ENCODE assay signal across 1 cellular context in the genomic region with DNA sequence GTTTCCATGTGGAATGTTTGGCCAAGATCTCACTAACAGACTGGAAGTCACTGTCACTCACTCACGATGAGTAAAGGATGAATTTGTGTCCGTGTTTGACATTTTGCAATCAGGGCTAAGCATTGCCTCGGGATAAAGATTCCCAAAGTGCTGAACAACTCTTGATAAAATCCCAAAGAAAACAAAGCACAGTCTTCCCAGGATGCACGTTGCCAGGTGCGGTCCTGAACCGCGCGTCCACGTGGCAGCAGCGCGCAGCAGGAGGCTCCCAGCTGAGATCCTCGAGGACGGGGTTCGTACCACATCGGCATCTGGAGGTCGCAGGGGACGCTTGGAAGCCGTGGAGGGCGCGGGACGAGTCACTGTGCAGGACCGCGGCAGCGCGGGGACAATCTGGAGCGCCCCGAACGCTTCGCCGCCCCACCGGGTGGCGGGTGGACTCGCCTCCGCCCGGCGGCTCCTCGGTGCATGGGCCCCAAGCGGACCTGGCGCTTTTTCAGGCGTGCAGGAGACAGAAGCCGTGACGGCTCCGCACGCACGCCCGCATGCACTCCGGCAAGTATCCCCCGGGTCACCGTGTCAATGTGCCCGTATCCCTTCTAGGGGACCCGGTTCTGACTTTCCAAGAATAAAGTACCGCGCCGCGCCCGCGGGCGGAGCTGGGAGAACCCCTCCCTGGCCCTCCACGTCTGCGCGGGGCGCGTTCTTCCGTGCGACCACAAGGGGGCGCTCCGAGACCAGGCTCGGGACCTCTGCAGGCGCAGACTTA.
TF ChIP-seq lines count a peak whose summit lies in the region.

No MANE protein-coding gene starts in this region.

TF ChIP-seq in HCT116, 20 proteins besides CTCF, POLR2A, EP300 and RAD21 (continued from another document):
- TF ChIP-seq, protein P1, sequence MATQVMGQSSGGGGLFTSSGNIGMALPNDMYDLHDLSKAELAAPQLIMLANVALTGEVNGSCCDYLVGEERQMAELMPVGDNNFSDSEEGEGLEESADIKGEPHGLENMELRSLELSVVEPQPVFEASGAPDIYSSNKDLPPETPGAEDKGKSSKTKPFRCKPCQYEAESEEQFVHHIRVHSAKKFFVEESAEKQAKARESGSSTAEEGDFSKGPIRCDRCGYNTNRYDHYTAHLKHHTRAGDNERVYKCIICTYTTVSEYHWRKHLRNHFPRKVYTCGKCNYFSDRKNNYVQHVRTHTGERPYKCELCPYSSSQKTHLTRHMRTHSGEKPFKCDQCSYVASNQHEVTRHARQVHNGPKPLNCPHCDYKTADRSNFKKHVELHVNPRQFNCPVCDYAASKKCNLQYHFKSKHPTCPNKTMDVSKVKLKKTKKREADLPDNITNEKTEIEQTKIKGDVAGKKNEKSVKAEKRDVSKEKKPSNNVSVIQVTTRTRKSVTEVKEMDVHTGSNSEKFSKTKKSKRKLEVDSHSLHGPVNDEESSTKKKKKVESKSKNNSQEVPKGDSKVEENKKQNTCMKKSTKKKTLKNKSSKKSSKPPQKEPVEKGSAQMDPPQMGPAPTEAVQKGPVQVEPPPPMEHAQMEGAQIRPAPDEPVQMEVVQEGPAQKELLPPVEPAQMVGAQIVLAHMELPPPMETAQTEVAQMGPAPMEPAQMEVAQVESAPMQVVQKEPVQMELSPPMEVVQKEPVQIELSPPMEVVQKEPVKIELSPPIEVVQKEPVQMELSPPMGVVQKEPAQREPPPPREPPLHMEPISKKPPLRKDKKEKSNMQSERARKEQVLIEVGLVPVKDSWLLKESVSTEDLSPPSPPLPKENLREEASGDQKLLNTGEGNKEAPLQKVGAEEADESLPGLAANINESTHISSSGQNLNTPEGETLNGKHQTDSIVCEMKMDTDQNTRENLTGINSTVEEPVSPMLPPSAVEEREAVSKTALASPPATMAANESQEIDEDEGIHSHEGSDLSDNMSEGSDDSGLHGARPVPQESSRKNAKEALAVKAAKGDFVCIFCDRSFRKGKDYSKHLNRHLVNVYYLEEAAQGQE (IDR thresholded peaks at IDR 0.05; ENCODE audit: low read depth): no peak
- no peak for TF ChIP-seq EGR1 (IDR thresholded peaks at IDR 0.05; ENCODE audit: low read depth)
- TF ChIP-seq ZFX (IDR thresholded peaks at IDR 0.05): peak; percentile 64; the same call in 1 of the 2 replicates
- TF ChIP-seq, protein P2, sequence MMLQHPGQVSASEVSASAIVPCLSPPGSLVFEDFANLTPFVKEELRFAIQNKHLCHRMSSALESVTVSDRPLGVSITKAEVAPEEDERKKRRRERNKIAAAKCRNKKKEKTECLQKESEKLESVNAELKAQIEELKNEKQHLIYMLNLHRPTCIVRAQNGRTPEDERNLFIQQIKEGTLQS (IDR thresholded peaks at IDR 0.05): no peak
- TF ChIP-seq SP1 (IDR thresholded peaks at IDR 0.05; ENCODE audit: low read depth): no peak
- no peak for TF ChIP-seq FOSL1 (IDR thresholded peaks at IDR 0.05; ENCODE audit: low read depth)
- no peak for TF ChIP-seq ZNF274 (IDR thresholded peaks at IDR 0.05; ENCODE audit: low read depth, low read length)
- no peak for TF ChIP-seq EZH2phosphoT487 (IDR thresholded peaks at IDR 0.05; ENCODE audit: borderline replicate concordance)
- TF ChIP-seq ELF1 (IDR thresholded peaks at IDR 0.05; ENCODE audit: borderline replicate concordance, low read depth): no peak
- peak; percentile 48 for TF ChIP-seq YY1 (IDR thresholded peaks at IDR 0.05; ENCODE audit: extremely low read depth, insufficient replicate concordance, low read depth, low read length)
- no peak for TF ChIP-seq POLR2AphosphoS5 (IDR thresholded peaks at IDR 0.05; ENCODE audit: low read depth, low read length)
- TF ChIP-seq JUND (IDR thresholded peaks at IDR 0.05): no peak
- TF ChIP-seq SIN3A (IDR thresholded peaks at IDR 0.05; ENCODE audit: low read depth): no peak
